Comparison of ENCODE assay signal across 14 cellular contexts in genomic region chr11:61080986-61081590, GRCh38. TPM values are rescaled to one million over a fixed set of nuclear protein-coding genes. Genes with fewer than 3 reads are reported as not detected.
A peak's percentile ranks its signal among the peaks of the same experiment; 100 is the strongest.
DNase-seq lines count a peak whose midpoint lies in the region; ATAC-seq and TF ChIP-seq lines count a peak whose summit lies in the region.
"Had no signal": no experiment of that assay in that cellular context is flagged by ENCODE, and none has a peak within 500 bp of the region (broad histone marks: within the 10 kb centered on the region; RNA-seq: fewer than 3 reads in every experiment).

No MANE protein-coding gene starts in this region.

- no peaks in the 10 kb centered on the region for H3K27me3 Mint-ChIP-seq in activated CD4-positive, alpha-beta T cell treated with anti-CD3 and anti-CD28 coated beads, Interleukin-2, amount 10 ng/mL, durations not matched to agents 24 days and 14 days
- no peaks in the 10 kb centered on the region for H3K27me3 Mint-ChIP-seq in activated naive CD8-positive, alpha-beta T cell
- H3K27me3 Mint-ChIP-seq in natural killer cell treated with Interleukin-12 subunit alpha and Interleukin-12 subunit beta and Interleukin-15 and Interleukin-18, amount 100 ng/mL, for 72 hours = peaks cover 0 to 2% of the 10 kb centered on the region in 2 donors

- H2AFZ ChIP-seq in OCI-LY3 (ENCODE audit: low read depth, low read length) = no peak overlapping the region

- peak overlapping the region; percentile 97 for H3K27ac Mint-ChIP-seq in activated CD4-positive, alpha-beta T cell treated with anti-CD3 and anti-CD28 coated beads, Interleukin-2, amount 10 ng/mL, durations not matched to agents 24 days and 14 days
- peak overlapping the region; percentile 96 for H3K27ac Mint-ChIP-seq in activated naive CD8-positive, alpha-beta T cell
- H3K27ac Mint-ChIP-seq in natural killer cell treated with Interleukin-12 subunit alpha and Interleukin-12 subunit beta and Interleukin-15 and Interleukin-18, amount 100 ng/mL, for 72 hours = peak overlapping the region; percentile 16 to 39
- H3K27ac Mint-ChIP-seq: CD14-positive monocyte had no signal

- peaks cover 4% of the 10 kb centered on the region; the same call in 1 of the 2 replicates for H3K9me3 ChIP-seq in OCI-LY3 (ENCODE audit: insufficient read depth, low read length)

- TF ChIP-seq CTCF in OCI-LY3 (IDR thresholded peaks at IDR 0.05; ENCODE audit: low read depth, low read length) = peak; percentile 20; the same call in 1 of the 2 replicates

- no peak overlapping the region for H3K9ac ChIP-seq in OCI-LY3 (ENCODE audit: low read length)

- H3K4me3 Mint-ChIP-seq in activated CD4-positive, alpha-beta T cell treated with anti-CD3 and anti-CD28 coated beads, Interleukin-2, amount 10 ng/mL, durations not matched to agents 24 days and 14 days = peak overlapping the region; percentile 83
- H3K4me3 Mint-ChIP-seq in activated naive CD8-positive, alpha-beta T cell = peak overlapping the region; percentile 73
- H3K4me3 Mint-ChIP-seq in natural killer cell treated with Interleukin-12 subunit alpha and Interleukin-12 subunit beta and Interleukin-15 and Interleukin-18, amount 100 ng/mL, for 72 hours = peak overlapping the region; percentile 44

- no peaks in the 10 kb centered on the region for H3K4me1 ChIP-seq in OCI-LY3 (ENCODE audit: low read length)

- no peaks in the 10 kb centered on the region for H3K79me2 ChIP-seq in OCI-LY3 (ENCODE audit: low read length)

- peaks cover 56% of the 10 kb centered on the region for H3K36me3 Mint-ChIP-seq in activated CD4-positive, alpha-beta T cell treated with anti-CD3 and anti-CD28 coated beads, Interleukin-2, amount 10 ng/mL, durations not matched to agents 24 days and 14 days (ENCODE audit: low read depth)
- peaks cover 2% of the 10 kb centered on the region for H3K36me3 Mint-ChIP-seq in activated naive CD8-positive, alpha-beta T cell
- H3K36me3 Mint-ChIP-seq in natural killer cell treated with Interleukin-12 subunit alpha and Interleukin-12 subunit beta and Interleukin-15 and Interleukin-18, amount 100 ng/mL, for 72 hours = no peaks in the 10 kb centered on the region
- H3K36me3 Mint-ChIP-seq: CD14-positive monocyte had no signal

- peaks cover 5% of the 10 kb centered on the region for H3K9me3 Mint-ChIP-seq in activated CD4-positive, alpha-beta T cell treated with anti-CD3 and anti-CD28 coated beads, Interleukin-2, amount 10 ng/mL, durations not matched to agents 24 days and 14 days
- no peaks in the 10 kb centered on the region for H3K9me3 Mint-ChIP-seq in activated naive CD8-positive, alpha-beta T cell (ENCODE audit: low read depth)
- H3K9me3 Mint-ChIP-seq in natural killer cell treated with Interleukin-12 subunit alpha and Interleukin-12 subunit beta and Interleukin-15 and Interleukin-18, amount 100 ng/mL, for 72 hours = peaks cover 4% of the 10 kb centered on the region

- no peak overlapping the region for H3K27ac ChIP-seq in OCI-LY3 (ENCODE audit: low read length)

- intact Hi-C loops in activated CD4-positive, alpha-beta T cell treated with anti-CD3 and anti-CD28 coated beads, Interleukin-2, amount 10 ng/mL, durations not matched to agents 24 days and 14 days (cut with micrococcal nuclease) = loop anchor here (5.0 kb wide), 1 partner anchor 106 kb away; no protein-coding TSS in a partner anchor

- ATAC-seq in natural killer cell treated with Interleukin-12 subunit alpha and Interleukin-12 subunit beta and Interleukin-15 and Interleukin-18, amount 100 ng/mL, for 72 hours = no peak
- no peak for ATAC-seq in GM21367 (IDR thresholded peaks at IDR 0.05; ENCODE audit: unreplicated experiment)
- no peak for ATAC-seq in GM21723 (IDR thresholded peaks at IDR 0.05; ENCODE audit: unreplicated experiment)
- ATAC-seq: SK-N-SH treated with all-trans-retinoic acid at 6 μM for 48 hours had no signal

- no peak overlapping the region for H3K4me2 ChIP-seq in OCI-LY3 (ENCODE audit: low read length)

- H4K20me1 ChIP-seq in OCI-LY3 (ENCODE audit: insufficient read depth, low read length) = no peaks in the 10 kb centered on the region

- H3K4me1 Mint-ChIP-seq in activated CD4-positive, alpha-beta T cell treated with anti-CD3 and anti-CD28 coated beads, Interleukin-2, amount 10 ng/mL, durations not matched to agents 24 days and 14 days = peaks cover 72% of the 10 kb centered on the region
- peaks cover 77% of the 10 kb centered on the region for H3K4me1 Mint-ChIP-seq in activated naive CD8-positive, alpha-beta T cell (ENCODE audit: low read depth)
- H3K4me1 Mint-ChIP-seq in natural killer cell treated with Interleukin-12 subunit alpha and Interleukin-12 subunit beta and Interleukin-15 and Interleukin-18, amount 100 ng/mL, for 72 hours (ENCODE audit: low read depth in 2 of 2) = peaks cover 17% of the 10 kb centered on the region in 2 donors

- no peak overlapping the region for H3K4me3 ChIP-seq in OCI-LY3 (ENCODE audit: low read length)

- no peaks in the 10 kb centered on the region for H3K36me3 ChIP-seq in OCI-LY3 (replicated peaks; ENCODE audit: low read depth, low read length)

- no peaks in the 10 kb centered on the region for H3K27me3 ChIP-seq in OCI-LY3 (ENCODE audit: low read depth, low read length)

- peak; percentile 76 for DNase-seq in activated CD4-positive, alpha-beta T cell treated with anti-CD3 and anti-CD28 coated beads, Interleukin-2, amount 10 ng/mL, durations not matched to agents 24 days and 14 days
- no peak for DNase-seq in activated CD4-positive, alpha-beta T cell treated with anti-CD3 and anti-CD28 coated beads, Interleukin-2, amount 50 U/mL, for 1 hour
- DNase-seq in natural killer cell treated with Interleukin-12 subunit alpha and Interleukin-12 subunit beta and Interleukin-15 and Interleukin-18, amount 100 ng/mL, for 72 hours (ENCODE audit: low spot score) = no peak
- DNase-seq in superior temporal gyrus (ENCODE audit: extremely low spot score) = no peak

RNA-seq across cellular contexts. Expression of gene CD5, which starts 21.2 kb away (rescaled TPM):
- total RNA-seq in activated CD4-positive, alpha-beta T cell treated with anti-CD3 and anti-CD28 coated beads, Interleukin-2, amount 10 ng/mL, durations not matched to agents 24 days and 14 days = 368 and 385 TPM in 2 replicates
- 10 to 100 TPM in 1 of 2 donors, 1 to 10 TPM in 1; 2.7 to 16.5 TPM for total RNA-seq in natural killer cell treated with Interleukin-12 subunit alpha and Interleukin-12 subunit beta and Interleukin-15 and Interleukin-18, amount 100 ng/mL, for 72 hours
- total RNA-seq: A172, NCI-H460, pulmonary artery endothelial cell, temporal lobe had no signal

Comparison
In these comparisons a context has a peak if more than half of its experiments do, and no peak if none do; other contexts are left out.
1. H3K27ac Mint-ChIP-seq: peak in every context shown above with its lines; median percentile 97 in activated CD4-positive, alpha-beta T cell treated with anti-CD3 and anti-CD28 coated beads, Interleukin-2, amount 10 ng/mL, durations not matched to agents 24 days and 14 days; 96 in activated naive CD8-positive, alpha-beta T cell; 28 in natural killer cell treated with Interleukin-12 subunit alpha and Interleukin-12 subunit beta and Interleukin-15 and Interleukin-18, amount 100 ng/mL, for 72 hours.
2. RNA of gene CD5, which starts 21.2 kb away (total RNA-seq): 368 to 385 TPM in activated CD4-positive, alpha-beta T cell treated with anti-CD3 and anti-CD28 coated beads, Interleukin-2, amount 10 ng/mL, durations not matched to agents 24 days and 14 days; 2.7 to 16.5 TPM in natural killer cell treated with Interleukin-12 subunit alpha and Interleukin-12 subunit beta and Interleukin-15 and Interleukin-18, amount 100 ng/mL, for 72 hours; every median in the first group is over 10 times any median in the second.
3. Peak in every context shown above with its lines, with median percentiles within 50 percentile points of each other: H3K4me3 Mint-ChIP-seq.